In genomic region chr10:70132098-70133029, GRCh38 we compare ENCODE assay signal across 1 cellular context.
A peak's percentile ranks its signal among the peaks of the same experiment; 100 is the strongest.
TF ChIP-seq lines count a peak whose summit lies in the region.

AIFM2 (minus strand) TSS chr10:70132825; CDS start chr10:70124084, 8,741 bp downstream.

TF ChIP-seq in K562, 482 proteins besides CTCF, POLR2A, EP300 and RAD21 (continued from another document and continues in another):
- peak; percentile 53 for TF ChIP-seq PCBP1 (IDR thresholded peaks at IDR 0.05; ENCODE audit: low read depth, low read length, poor library complexity, severe bottlenecking)
- TF ChIP-seq NEUROD1 (IDR thresholded peaks at IDR 0.05; ENCODE audit: borderline replicate concordance, low read depth, low read length, partially characterized antibody): peak; percentile 5
- no peak for TF ChIP-seq ESRRB (CRISPR knock-in tag; IDR thresholded peaks at IDR 0.05; ENCODE audit: borderline replicate concordance)
- TF ChIP-seq, protein P1, sequence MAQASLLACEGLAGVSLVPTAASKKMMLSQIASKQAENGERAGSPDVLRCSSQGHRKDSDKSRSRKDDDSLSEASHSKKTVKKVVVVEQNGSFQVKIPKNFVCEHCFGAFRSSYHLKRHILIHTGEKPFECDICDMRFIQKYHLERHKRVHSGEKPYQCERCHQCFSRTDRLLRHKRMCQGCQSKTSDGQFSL (CRISPR knock-in tag; IDR thresholded peaks at IDR 0.05): peak; percentile 21; the same call in 1 of the 2 replicates
- TF ChIP-seq, protein P1 (tag; IDR thresholded peaks at IDR 0.05): no peak
- TF ChIP-seq ZNF316 (IDR thresholded peaks at IDR 0.05): peak; percentile 83
- peak; percentile 83 for TF ChIP-seq L3MBTL2 (IDR thresholded peaks at IDR 0.05)
- no peak for TF ChIP-seq EGR1 (conservative IDR thresholded peaks at IDR 0.05)
- TF ChIP-seq SMAD4 (CRISPR knock-in tag; conservative IDR thresholded peaks at IDR 0.05): peak; percentile 76; the same call in 1 of the 2 replicates
- no peak for TF ChIP-seq NR2C2 (CRISPR knock-in tag; IDR thresholded peaks at IDR 0.05)
- peak; percentile 95 for TF ChIP-seq NR2C2 (tag; IDR thresholded peaks at IDR 0.05)
- peak in 1 of 2 experiments; percentile 29; a peak in 2 of 4 replicates for TF ChIP-seq MAZ (CRISPR knock-in tag; conservative IDR thresholded peaks at IDR 0.05 in 1 of 2, IDR thresholded peaks at IDR 0.05 in 1 of 2)
- TF ChIP-seq E2F8 (IDR thresholded peaks at IDR 0.05; ENCODE audit: low read depth, partially characterized antibody): peak; percentile 25
- TF ChIP-seq HCFC1 (IDR thresholded peaks at IDR 0.05; ENCODE audit: low read depth, low read length): 0 out of 2 replicates have a peak, but pooled peaks have one; percentile 17
- TF ChIP-seq MAFK (IDR thresholded peaks at IDR 0.05; ENCODE audit: low read length): peak; percentile 72
- TF ChIP-seq NONO (IDR thresholded peaks at IDR 0.05; ENCODE audit: low read depth in 2 of 2, low read length in 1 of 2): 0 out of 4 replicates have a peak, but pooled peaks of 1 of the 2 experiments have one; percentile 31
- peak; percentile 85 for TF ChIP-seq NR2C1 (IDR thresholded peaks at IDR 0.05)
- TF ChIP-seq NR2C1 (tag; IDR thresholded peaks at IDR 0.05): peak; percentile 90
- peak; percentile 87 for TF ChIP-seq C11orf30 (IDR thresholded peaks at IDR 0.05; ENCODE audit: low read depth)
- TF ChIP-seq, protein P2, sequence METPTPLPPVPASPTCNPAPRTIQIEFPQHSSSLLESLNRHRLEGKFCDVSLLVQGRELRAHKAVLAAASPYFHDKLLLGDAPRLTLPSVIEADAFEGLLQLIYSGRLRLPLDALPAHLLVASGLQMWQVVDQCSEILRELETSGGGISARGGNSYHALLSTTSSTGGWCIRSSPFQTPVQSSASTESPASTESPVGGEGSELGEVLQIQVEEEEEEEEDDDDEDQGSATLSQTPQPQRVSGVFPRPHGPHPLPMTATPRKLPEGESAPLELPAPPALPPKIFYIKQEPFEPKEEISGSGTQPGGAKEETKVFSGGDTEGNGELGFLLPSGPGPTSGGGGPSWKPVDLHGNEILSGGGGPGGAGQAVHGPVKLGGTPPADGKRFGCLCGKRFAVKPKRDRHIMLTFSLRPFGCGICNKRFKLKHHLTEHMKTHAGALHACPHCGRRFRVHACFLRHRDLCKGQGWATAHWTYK (CRISPR knock-in tag; IDR thresholded peaks at IDR 0.05): 0 out of 2 replicates have a peak, but pooled peaks have one; percentile 34
- TF ChIP-seq RB1 (IDR thresholded peaks at IDR 0.05; ENCODE audit: low read depth): peak; percentile 91
- peak; percentile 75 for TF ChIP-seq PHF8 (IDR thresholded peaks at IDR 0.05; ENCODE audit: borderline replicate concordance, low read length)
- TF ChIP-seq ZEB2 (IDR thresholded peaks at IDR 0.05): 0 out of 2 replicates have a peak, but pooled peaks have one; percentile 27
- 0 out of 2 replicates have a peak, but pooled peaks have one; percentile 18 for TF ChIP-seq MITF (IDR thresholded peaks at IDR 0.05)
- peak; percentile 41; the same call in 1 of the 2 replicates for TF ChIP-seq POLR2AphosphoS5 (IDR thresholded peaks at IDR 0.05; ENCODE audit: control insufficient read depth, insufficient read depth, low read depth, low read length)
- TF ChIP-seq CREB1 (IDR thresholded peaks at IDR 0.05): no peak
- TF ChIP-seq CREB1 (CRISPR knock-in tag; IDR thresholded peaks at IDR 0.05): no peak
- TF ChIP-seq, protein P3, sequence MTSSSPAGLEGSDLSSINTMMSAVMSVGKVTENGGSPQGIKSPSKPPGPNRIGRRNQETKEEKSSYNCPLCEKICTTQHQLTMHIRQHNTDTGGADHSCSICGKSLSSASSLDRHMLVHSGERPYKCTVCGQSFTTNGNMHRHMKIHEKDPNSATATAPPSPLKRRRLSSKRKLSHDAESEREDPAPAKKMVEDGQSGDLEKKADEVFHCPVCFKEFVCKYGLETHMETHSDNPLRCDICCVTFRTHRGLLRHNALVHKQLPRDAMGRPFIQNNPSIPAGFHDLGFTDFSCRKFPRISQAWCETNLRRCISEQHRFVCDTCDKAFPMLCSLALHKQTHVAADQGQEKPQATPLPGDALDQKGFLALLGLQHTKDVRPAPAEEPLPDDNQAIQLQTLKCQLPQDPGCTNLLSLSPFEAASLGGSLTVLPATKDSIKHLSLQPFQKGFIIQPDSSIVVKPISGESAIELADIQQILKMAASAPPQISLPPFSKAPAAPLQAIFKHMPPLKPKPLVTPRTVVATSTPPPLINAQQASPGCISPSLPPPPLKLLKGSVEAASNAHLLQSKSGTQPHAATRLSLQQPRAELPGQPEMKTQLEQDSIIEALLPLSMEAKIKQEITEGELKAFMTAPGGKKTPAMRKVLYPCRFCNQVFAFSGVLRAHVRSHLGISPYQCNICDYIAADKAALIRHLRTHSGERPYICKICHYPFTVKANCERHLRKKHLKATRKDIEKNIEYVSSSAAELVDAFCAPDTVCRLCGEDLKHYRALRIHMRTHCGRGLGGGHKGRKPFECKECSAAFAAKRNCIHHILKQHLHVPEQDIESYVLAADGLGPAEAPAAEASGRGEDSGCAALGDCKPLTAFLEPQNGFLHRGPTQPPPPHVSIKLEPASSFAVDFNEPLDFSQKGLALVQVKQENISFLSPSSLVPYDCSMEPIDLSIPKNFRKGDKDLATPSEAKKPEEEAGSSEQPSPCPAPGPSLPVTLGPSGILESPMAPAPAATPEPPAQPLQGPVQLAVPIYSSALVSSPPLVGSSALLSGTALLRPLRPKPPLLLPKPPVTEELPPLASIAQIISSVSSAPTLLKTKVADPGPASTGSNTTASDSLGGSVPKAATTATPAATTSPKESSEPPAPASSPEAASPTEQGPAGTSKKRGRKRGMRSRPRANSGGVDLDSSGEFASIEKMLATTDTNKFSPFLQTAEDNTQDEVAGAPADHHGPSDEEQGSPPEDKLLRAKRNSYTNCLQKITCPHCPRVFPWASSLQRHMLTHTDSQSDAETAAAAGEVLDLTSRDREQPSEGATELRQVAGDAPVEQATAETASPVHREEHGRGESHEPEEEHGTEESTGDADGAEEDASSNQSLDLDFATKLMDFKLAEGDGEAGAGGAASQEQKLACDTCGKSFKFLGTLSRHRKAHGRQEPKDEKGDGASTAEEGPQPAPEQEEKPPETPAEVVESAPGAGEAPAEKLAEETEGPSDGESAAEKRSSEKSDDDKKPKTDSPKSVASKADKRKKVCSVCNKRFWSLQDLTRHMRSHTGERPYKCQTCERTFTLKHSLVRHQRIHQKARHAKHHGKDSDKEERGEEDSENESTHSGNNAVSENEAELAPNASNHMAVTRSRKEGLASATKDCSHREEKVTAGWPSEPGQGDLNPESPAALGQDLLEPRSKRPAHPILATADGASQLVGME (CRISPR knock-in tag; IDR thresholded peaks at IDR 0.05): no peak
- TF ChIP-seq ZNF76 (CRISPR knock-in tag; IDR thresholded peaks at IDR 0.05; ENCODE audit: borderline replicate concordance): 0 out of 2 replicates have a peak, but pooled peaks have one; percentile 13
- TF ChIP-seq CEBPB (tag; IDR thresholded peaks at IDR 0.05): no peak
- TF ChIP-seq, protein P4, sequence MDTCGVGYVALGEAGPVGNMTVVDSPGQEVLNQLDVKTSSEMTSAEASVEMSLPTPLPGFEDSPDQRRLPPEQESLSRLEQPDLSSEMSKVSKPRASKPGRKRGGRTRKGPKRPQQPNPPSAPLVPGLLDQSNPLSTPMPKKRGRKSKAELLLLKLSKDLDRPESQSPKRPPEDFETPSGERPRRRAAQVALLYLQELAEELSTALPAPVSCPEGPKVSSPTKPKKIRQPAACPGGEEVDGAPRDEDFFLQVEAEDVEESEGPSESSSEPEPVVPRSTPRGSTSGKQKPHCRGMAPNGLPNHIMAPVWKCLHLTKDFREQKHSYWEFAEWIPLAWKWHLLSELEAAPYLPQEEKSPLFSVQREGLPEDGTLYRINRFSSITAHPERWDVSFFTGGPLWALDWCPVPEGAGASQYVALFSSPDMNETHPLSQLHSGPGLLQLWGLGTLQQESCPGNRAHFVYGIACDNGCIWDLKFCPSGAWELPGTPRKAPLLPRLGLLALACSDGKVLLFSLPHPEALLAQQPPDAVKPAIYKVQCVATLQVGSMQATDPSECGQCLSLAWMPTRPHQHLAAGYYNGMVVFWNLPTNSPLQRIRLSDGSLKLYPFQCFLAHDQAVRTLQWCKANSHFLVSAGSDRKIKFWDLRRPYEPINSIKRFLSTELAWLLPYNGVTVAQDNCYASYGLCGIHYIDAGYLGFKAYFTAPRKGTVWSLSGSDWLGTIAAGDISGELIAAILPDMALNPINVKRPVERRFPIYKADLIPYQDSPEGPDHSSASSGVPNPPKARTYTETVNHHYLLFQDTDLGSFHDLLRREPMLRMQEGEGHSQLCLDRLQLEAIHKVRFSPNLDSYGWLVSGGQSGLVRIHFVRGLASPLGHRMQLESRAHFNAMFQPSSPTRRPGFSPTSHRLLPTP (IDR thresholded peaks at IDR 0.05; ENCODE audit: borderline replicate concordance, extremely low read depth, insufficient read length): no peak
- TF ChIP-seq, protein P5, sequence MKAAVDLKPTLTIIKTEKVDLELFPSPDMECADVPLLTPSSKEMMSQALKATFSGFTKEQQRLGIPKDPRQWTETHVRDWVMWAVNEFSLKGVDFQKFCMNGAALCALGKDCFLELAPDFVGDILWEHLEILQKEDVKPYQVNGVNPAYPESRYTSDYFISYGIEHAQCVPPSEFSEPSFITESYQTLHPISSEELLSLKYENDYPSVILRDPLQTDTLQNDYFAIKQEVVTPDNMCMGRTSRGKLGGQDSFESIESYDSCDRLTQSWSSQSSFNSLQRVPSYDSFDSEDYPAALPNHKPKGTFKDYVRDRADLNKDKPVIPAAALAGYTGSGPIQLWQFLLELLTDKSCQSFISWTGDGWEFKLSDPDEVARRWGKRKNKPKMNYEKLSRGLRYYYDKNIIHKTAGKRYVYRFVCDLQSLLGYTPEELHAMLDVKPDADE (conservative IDR thresholded peaks at IDR 0.05; ENCODE audit: control insufficient read depth, low read depth, low read length): 0 out of 2 replicates have a peak, but pooled peaks have one; percentile 64
- peak; percentile 60; the same call in 1 of the 2 replicates for TF ChIP-seq ETV1 (tag; conservative IDR thresholded peaks at IDR 0.05; ENCODE audit: low read depth)
- TF ChIP-seq FOSL1 (tag; conservative IDR thresholded peaks at IDR 0.05): peak; percentile 67
- peak; percentile 83 for TF ChIP-seq CCNT2 (IDR thresholded peaks at IDR 0.05; ENCODE audit: borderline replicate concordance, extremely low read depth, insufficient read length, low read depth, low read length)
- TF ChIP-seq ZFX (CRISPR knock-in tag; IDR thresholded peaks at IDR 0.05): peak; percentile 79
- TF ChIP-seq E2F3 (CRISPR knock-in tag; IDR thresholded peaks at IDR 0.05): peak; percentile 62; the same call in 1 of the 2 replicates
- TF ChIP-seq, protein P6, sequence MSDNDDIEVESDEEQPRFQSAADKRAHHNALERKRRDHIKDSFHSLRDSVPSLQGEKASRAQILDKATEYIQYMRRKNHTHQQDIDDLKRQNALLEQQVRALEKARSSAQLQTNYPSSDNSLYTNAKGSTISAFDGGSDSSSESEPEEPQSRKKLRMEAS (CRISPR knock-in tag; IDR thresholded peaks at IDR 0.05): peak; percentile 16; the same call in 1 of the 2 replicates
- TF ChIP-seq, protein P7, sequence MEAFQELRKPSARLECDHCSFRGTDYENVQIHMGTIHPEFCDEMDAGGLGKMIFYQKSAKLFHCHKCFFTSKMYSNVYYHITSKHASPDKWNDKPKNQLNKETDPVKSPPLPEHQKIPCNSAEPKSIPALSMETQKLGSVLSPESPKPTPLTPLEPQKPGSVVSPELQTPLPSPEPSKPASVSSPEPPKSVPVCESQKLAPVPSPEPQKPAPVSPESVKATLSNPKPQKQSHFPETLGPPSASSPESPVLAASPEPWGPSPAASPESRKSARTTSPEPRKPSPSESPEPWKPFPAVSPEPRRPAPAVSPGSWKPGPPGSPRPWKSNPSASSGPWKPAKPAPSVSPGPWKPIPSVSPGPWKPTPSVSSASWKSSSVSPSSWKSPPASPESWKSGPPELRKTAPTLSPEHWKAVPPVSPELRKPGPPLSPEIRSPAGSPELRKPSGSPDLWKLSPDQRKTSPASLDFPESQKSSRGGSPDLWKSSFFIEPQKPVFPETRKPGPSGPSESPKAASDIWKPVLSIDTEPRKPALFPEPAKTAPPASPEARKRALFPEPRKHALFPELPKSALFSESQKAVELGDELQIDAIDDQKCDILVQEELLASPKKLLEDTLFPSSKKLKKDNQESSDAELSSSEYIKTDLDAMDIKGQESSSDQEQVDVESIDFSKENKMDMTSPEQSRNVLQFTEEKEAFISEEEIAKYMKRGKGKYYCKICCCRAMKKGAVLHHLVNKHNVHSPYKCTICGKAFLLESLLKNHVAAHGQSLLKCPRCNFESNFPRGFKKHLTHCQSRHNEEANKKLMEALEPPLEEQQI (IDR thresholded peaks at IDR 0.05): no peak
